8 cellular contexts compared by ENCODE assay signal in the genomic region with DNA sequence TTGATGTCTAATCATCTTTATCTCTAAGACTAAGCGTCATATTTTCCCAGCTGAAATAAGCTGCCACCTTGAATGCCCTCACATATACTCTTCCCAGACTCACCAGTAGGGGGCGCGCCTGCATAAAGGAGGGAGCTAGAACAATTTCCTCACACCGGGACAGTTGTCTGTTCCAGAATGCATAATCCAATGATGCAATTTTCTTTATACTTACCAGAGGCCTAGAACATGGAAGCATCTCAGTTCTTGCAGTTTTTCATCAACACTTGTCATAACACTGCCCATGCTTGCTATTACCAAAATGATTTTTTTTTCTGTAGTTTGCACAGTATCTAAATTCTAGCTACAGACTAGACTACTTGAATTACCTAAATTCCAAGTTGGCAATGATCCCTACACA.
DNase-seq lines count a peak whose midpoint lies in the region; ATAC-seq, FAIRE-seq and TF ChIP-seq lines count a peak whose summit lies in the region.

No MANE protein-coding gene starts in this region.

- FAIRE-seq in pancreas (lab: Jason Lieb, UNC) = peak; percentile 34

- no peak overlapping the region for H3K27ac ChIP-seq in CD4-positive, CD25-positive, alpha-beta regulatory T cell (ENCODE audit: insufficient read depth, low read length, poor library complexity, severe bottlenecking)
- H3K27ac ChIP-seq in gastroesophageal sphincter = no peak overlapping the region
- no peak overlapping the region for H3K27ac ChIP-seq in pancreas
- H3K27ac ChIP-seq in transverse colon = no peak overlapping the region

- 3 to 17% methylated on average over 2 to 4 of the region's 4 CpGs for WGBS in gastroesophageal sphincter (ENCODE audit: low coverage in 1 of 2), 2 donors
- WGBS in pancreas, 2 donors = 0 to 1% methylated on average over 4 of the region's 4 CpGs
- 0 to 6% methylated on average over 4 of the region's 4 CpGs for WGBS in transverse colon (ENCODE audit: low coverage in 1 of 2), 2 donors

- peak in 1 of 2 donors; percentile 50 for ATAC-seq in CD4-positive, CD25-positive, alpha-beta regulatory T cell (ENCODE audit: low read depth in 2 of 2)
- ATAC-seq in GM19467 (IDR thresholded peaks at IDR 0.05; ENCODE audit: unreplicated experiment) (peak; percentile 65), gastroesophageal sphincter (peak; percentile 91), pancreas (peak; percentile 95 to 99 (median 98))

- H3K27ac Mint-ChIP-seq in CD4-positive, CD25-positive, alpha-beta regulatory T cell = no peak overlapping the region

- H3K4me3 ChIP-seq in CD4-positive, CD25-positive, alpha-beta regulatory T cell (ENCODE audit: low read depth, low read length) = no peak overlapping the region
- H3K4me3 ChIP-seq in gastroesophageal sphincter = no peak overlapping the region
- no peak overlapping the region for H3K4me3 ChIP-seq in pancreas
- H3K4me3 ChIP-seq in transverse colon = no peak overlapping the region

- H3K36me3 ChIP-seq in CD4-positive, CD25-positive, alpha-beta regulatory T cell (ENCODE audit: control insufficient read depth, insufficient read depth, low read length) = no peaks in the 10 kb centered on the region
- no peaks in the 10 kb centered on the region for H3K36me3 ChIP-seq in gastroesophageal sphincter
- no peaks in the 10 kb centered on the region for H3K36me3 ChIP-seq in pancreas
- no peaks in the 10 kb centered on the region for H3K36me3 ChIP-seq in transverse colon

- H3K9me3 Mint-ChIP-seq in CD4-positive, CD25-positive, alpha-beta regulatory T cell = no peaks in the 10 kb centered on the region

- H3K4me3 Mint-ChIP-seq in CD4-positive, CD25-positive, alpha-beta regulatory T cell = no peak overlapping the region

- H3K27me3 ChIP-seq in CD4-positive, CD25-positive, alpha-beta regulatory T cell (ENCODE audit: control insufficient read depth, insufficient read depth, low read length) = no peaks in the 10 kb centered on the region
- H3K27me3 ChIP-seq in gastroesophageal sphincter = no peaks in the 10 kb centered on the region
- no peaks in the 10 kb centered on the region for H3K27me3 ChIP-seq in pancreas
- H3K27me3 ChIP-seq in transverse colon = no peaks in the 10 kb centered on the region

- no peaks in the 10 kb centered on the region for H3K4me1 Mint-ChIP-seq in CD4-positive, CD25-positive, alpha-beta regulatory T cell

- no peak for TF ChIP-seq POLR2A in gastroesophageal sphincter (IDR thresholded peaks at IDR 0.05)
- TF ChIP-seq POLR2A in transverse colon (IDR thresholded peaks at IDR 0.05) = no peak

- H3K36me3 Mint-ChIP-seq in CD4-positive, CD25-positive, alpha-beta regulatory T cell = no peaks in the 10 kb centered on the region

- TF ChIP-seq CTCF in LNCAP (IDR thresholded peaks at IDR 0.05) (peak; percentile 93), gastroesophageal sphincter (IDR thresholded peaks at IDR 0.05) (peak; percentile 86 to 93 (median 88)), pancreas (IDR thresholded peaks at IDR 0.05) (peak; percentile 86 to 93 (median 91)), transverse colon (IDR thresholded peaks at IDR 0.05) (peak; percentile 82 to 94 (median 90))

- no peaks in the 10 kb centered on the region for H3K27me3 Mint-ChIP-seq in CD4-positive, CD25-positive, alpha-beta regulatory T cell

- H3K9me3 ChIP-seq in CD4-positive, CD25-positive, alpha-beta regulatory T cell (ENCODE audit: control insufficient read depth in 2 of 2, low read length in 2 of 2) = no peaks in the 10 kb centered on the region
- H3K9me3 ChIP-seq in gastroesophageal sphincter = no peaks in the 10 kb centered on the region
- H3K9me3 ChIP-seq in pancreas = no peaks in the 10 kb centered on the region
- H3K9me3 ChIP-seq in transverse colon = no peaks in the 10 kb centered on the region

- in situ Hi-C loops in transverse colon (cut with MboI; ENCODE audit: low pct_ligation_motif_present in 1 of 4, low pct_unique_long_range_greater_than_20kb in 1 of 4, low sequenced_read_pairs in 3 of 4) = loop anchor here (10.0 to 25.0 kb wide), 2 partner anchors 203 to 210 kb away; a partner anchor contains a TSS

- H3K4me1 ChIP-seq in CD4-positive, CD25-positive, alpha-beta regulatory T cell (ENCODE audit: control insufficient read depth, insufficient read depth, low read length, poor library complexity, severe bottlenecking) = no peaks in the 10 kb centered on the region
- peaks cover 0 to 9% (median 0%) of the 10 kb centered on the region in 3 donors for H3K4me1 ChIP-seq in gastroesophageal sphincter
- no peaks in the 10 kb centered on the region for H3K4me1 ChIP-seq in pancreas
- H3K4me1 ChIP-seq in transverse colon = no peaks in the 10 kb centered on the region

- DNase-seq in CD4-positive, CD25-positive, alpha-beta regulatory T cell = peak; percentile 24 to 66 (median 30)
- DNase-seq in SHP77 (lab: John Stamatoyannopoulos, UW) (peak; percentile 47), pancreas (peak; percentile 66 to 96 (median 86)), transverse colon (peak; percentile 87)
- peak; percentile 87 for DNase-seq in activated effector memory CD4-positive, alpha-beta T cell treated with anti-CD3 and anti-CD28 coated beads, Interleukin-2, amount 50 U/mL, for 16 hours

- intact Hi-C loops in pancreas (cut with DNase I) = loop anchor here in 1 of 3 donors (10.0 kb wide), 1 partner anchor 210 kb away; no protein-coding TSS in a partner anchor
- intact Hi-C loops in transverse colon (cut with DNase I; ENCODE audit: low total_unique reads) = loop anchor here (10.0 kb wide), 1 partner anchor 210 kb away; no protein-coding TSS in a partner anchor

- TF ChIP-seq EP300 in gastroesophageal sphincter (IDR thresholded peaks at IDR 0.05) = no peak
- TF ChIP-seq EP300 in transverse colon (IDR thresholded peaks at IDR 0.05; ENCODE audit: low read depth) = no peak

Comparison
In these comparisons a context has a peak if more than half of its experiments do, and no peak if none do; other contexts are left out.
1. DNase-seq: peak in every context shown above with its lines; median percentile 87 in activated effector memory CD4-positive, alpha-beta T cell treated with anti-CD3 and anti-CD28 coated beads, Interleukin-2, amount 50 U/mL, for 16 hours; 87 in transverse colon; 86 in pancreas; 47 in SHP77; 30 in CD4-positive, CD25-positive, alpha-beta regulatory T cell.